Comparison of ENCODE assay signal across 17 cellular contexts in the genomic region with DNA sequence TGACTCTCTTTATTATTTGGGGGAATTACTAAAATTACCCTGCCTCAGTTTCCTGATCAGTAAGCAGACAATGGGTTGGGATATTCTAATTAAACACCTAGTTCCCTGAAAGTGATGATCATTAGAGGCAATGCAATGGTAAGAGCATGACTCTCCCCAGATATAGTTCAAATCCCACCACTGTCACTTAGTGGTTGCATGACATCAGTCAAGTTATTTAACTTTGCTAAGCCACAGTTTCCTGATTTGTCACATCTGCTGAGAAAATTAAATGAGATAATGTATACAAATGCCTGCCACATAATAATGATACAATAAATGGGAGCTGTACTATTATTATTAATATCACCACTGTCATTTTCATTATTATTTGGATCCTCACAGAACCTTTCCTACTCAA. TPM values are rescaled to one million over a fixed set of nuclear protein-coding genes. Genes with fewer than 3 reads are reported as not detected.
A peak's percentile ranks its signal among the peaks of the same experiment; 100 is the strongest.
DNase-seq lines count a peak whose midpoint lies in the region; ATAC-seq, FAIRE-seq and TF ChIP-seq lines count a peak whose summit lies in the region.
"Had no signal": no experiment of that assay in that cellular context is flagged by ENCODE, and none has a peak within 500 bp of the region (broad histone marks: within the 10 kb centered on the region; RNA-seq: fewer than 3 reads in every experiment).

No MANE protein-coding gene starts in this region.

- CTCF ChIA-PET in GM12878 (lab: Yijun Ruan, JAX), result no interaction called here

- SMC1A ChIA-PET in GM12878 (lab: Charles Lee; ENCODE audit: uncharacterized antibody, unreplicated experiment), result interaction anchor here (1.4 kb wide), 1 partner anchor 132 kb away, joined by 3 read pairs; no protein-coding TSS in a partner anchor

- no peak overlapping the region for H3K9ac ChIP-seq in GM12878 (ENCODE audit: control insufficient read depth, insufficient read depth, low read length)

- RAD21 ChIA-PET in GM12878 (lab: Charles Lee; ENCODE audit: unreplicated experiment), result no interaction called here

- FAIRE-seq in GM12878 (lab: Jason Lieb, UNC), result no peak

- TF ChIP-seq CTCF in GM06990 (IDR thresholded peaks at IDR 0.05; ENCODE audit: insufficient read depth, low read length, poor library complexity, severe bottlenecking), result no peak
- TF ChIP-seq CTCF in GM12878 (IDR thresholded peaks at IDR 0.05 in 2 of 3, conservative IDR thresholded peaks at IDR 0.05 in 1 of 3; ENCODE audit: control insufficient read depth in 2 of 3, extremely low read depth in 1 of 3, insufficient read depth in 1 of 3, low read depth in 3 of 3, low read length in 3 of 3), result no peak
- no peak for TF ChIP-seq CTCF in spleen (IDR thresholded peaks at IDR 0.05 in 8 of 11, conservative IDR thresholded peaks at IDR 0.05 in 3 of 11)
- no peak for TF ChIP-seq CTCF in gastroesophageal sphincter (IDR thresholded peaks at IDR 0.05)

- TF ChIP-seq EP300 in GM12878 (IDR thresholded peaks at IDR 0.05; ENCODE audit: borderline replicate concordance in 1 of 2, control insufficient read depth in 1 of 2, low read depth in 2 of 2, low read length in 2 of 2), result no peak
- no peak for TF ChIP-seq EP300 in gastroesophageal sphincter (IDR thresholded peaks at IDR 0.05)

- DNase-seq in GM06990 (ENCODE audit: extremely low read depth, insufficient read length), result peak; percentile 33
- DNase-seq in GM12878 (ENCODE audit: low read depth, low spot score), result no peak
- no peak for DNase-seq in spleen
- DNase-seq in NCI-H1417 treated with DMSO at 0.1 percent for 48 hours (lab: John Stamatoyannopoulos, UW), result no peak
- no peak for DNase-seq in COR-L47 (lab: John Stamatoyannopoulos, UW)
- DNase-seq: activated CD4-positive, alpha-beta T cell treated with anti-CD3 and anti-CD28 coated beads, Interleukin-2, amount 50 U/mL, for 1 hour; AML-193; amygdala; left cardiac atrium; PC-9; stimulated activated CD4-positive, alpha-beta T cell treated with anti-CD3 and anti-CD28 coated beads, Interleukin-2, amount 100 ng/mL, for 24 hours; testis had no signal

- no peaks in the 10 kb centered on the region for H3K36me3 ChIP-seq in GM06990 (ENCODE audit: control insufficient read depth, insufficient read depth, low read length)
- no peaks in the 10 kb centered on the region for H3K36me3 ChIP-seq in GM12878 (ENCODE audit: control insufficient read depth in 2 of 2, insufficient read depth in 2 of 2, low read length in 1 of 2)
- peaks cover 0 to 34% (median 6%) of the 10 kb centered on the region in 6 donors for H3K36me3 ChIP-seq in spleen
- H3K36me3 ChIP-seq in gastroesophageal sphincter, result no peaks in the 10 kb centered on the region

- ATAC-seq in GM19463 (IDR thresholded peaks at IDR 0.05; ENCODE audit: unreplicated experiment) (peak; percentile 63), GM12878 (0 out of 3 replicates have a peak, but pooled peaks have one; percentile 33), gastroesophageal sphincter (no peak)
- ATAC-seq: HCT116, left cardiac atrium had no signal

- H3K27ac ChIP-seq in GM12878 (ENCODE audit: control insufficient read depth, insufficient read depth), result no peak overlapping the region
- peak overlapping the region in 6 of 8 donors; percentile 7 to 74 (median 52) for H3K27ac ChIP-seq in spleen
- H3K27ac ChIP-seq in gastroesophageal sphincter, result no peak overlapping the region
- H3K27ac ChIP-seq: neutrophil, PC-9, SJSA1, testis had no signal

- no peaks in the 10 kb centered on the region; the same call in 1 of the 2 replicates for H3K27me3 ChIP-seq in GM06990 (replicated peaks; ENCODE audit: control insufficient read depth, insufficient read depth, low read length)
- peaks cover 0 to 8% of the 10 kb centered on the region in 2 experiments; a peak in 2 of 4 replicates for H3K27me3 ChIP-seq in GM12878 (replicated peaks in 1 of 2; ENCODE audit: control insufficient read depth in 2 of 2, insufficient read depth in 2 of 2, low read length in 1 of 2)
- no peaks in the 10 kb centered on the region for H3K27me3 ChIP-seq in spleen (replicated peaks in 1 of 7)
- H3K27me3 ChIP-seq in gastroesophageal sphincter, result no peaks in the 10 kb centered on the region
- H3K27me3 ChIP-seq: neutrophil, SJSA1, testis had no signal

- H3K4me2 ChIP-seq in GM12878 (ENCODE audit: control insufficient read depth, insufficient read depth), result no peak overlapping the region
- H3K4me2 ChIP-seq: PC-9 had no signal

- no peaks in the 10 kb centered on the region; the same call in 2 of the 3 replicates for H3K9me3 ChIP-seq in GM12878 (replicated peaks; ENCODE audit: control insufficient read depth, insufficient read depth, low read length)
- no peaks in the 10 kb centered on the region for H3K9me3 ChIP-seq in spleen
- no peaks in the 10 kb centered on the region for H3K9me3 ChIP-seq in gastroesophageal sphincter
- H3K9me3 ChIP-seq: neutrophil, SJSA1, testis had no signal

- POLR2A ChIA-PET in GM12878 (lab: Charles Lee), result interaction anchor here (1.0 kb wide), 1 partner anchor 14 kb away, joined by 3 read pairs; no protein-coding TSS in a partner anchor

- BruUV-seq in GM12878 (replicated peaks; lab: Mats Ljungman, UMichigan), result no TSS peak

- H3K79me2 ChIP-seq in GM12878 (ENCODE audit: control insufficient read depth, insufficient read depth, low read length), result no peaks in the 10 kb centered on the region

- H3K4me1 ChIP-seq in GM12878 (ENCODE audit: control insufficient read depth, insufficient read depth, low read length), result no peaks in the 10 kb centered on the region
- H3K4me1 ChIP-seq in spleen, result peaks cover 12 to 99% (median 69%) of the 10 kb centered on the region in 6 donors
- H3K4me1 ChIP-seq in gastroesophageal sphincter, result peaks cover 0 to 18% (median 0%) of the 10 kb centered on the region in 3 donors

- no peaks in the 10 kb centered on the region for H4K20me1 ChIP-seq in GM12878 (ENCODE audit: control insufficient read depth, insufficient read depth)

- H3K4me3 ChIP-seq in GM06990 (replicated peaks; ENCODE audit: low read depth, low read length) (no peak overlapping the region), GM12878 (no peak overlapping the region), spleen (no peak overlapping the region), gastroesophageal sphincter (no peak overlapping the region)
- H3K4me3 ChIP-seq: PC-9, SJSA1, testis had no signal

- in situ Hi-C loops in GM12878 (cut with MboI), result no loop called here

- no peak overlapping the region for H2AFZ ChIP-seq in GM12878 (ENCODE audit: control insufficient read depth, low read depth, low read length)
- H2AFZ ChIP-seq: PC-9 had no signal

- TF ChIP-seq POLR2A in GM12878 (IDR thresholded peaks at IDR 0.05; ENCODE audit: low read depth, low read length), result no peak
- no peak for TF ChIP-seq POLR2A in spleen (IDR thresholded peaks at IDR 0.05)
- no peak for TF ChIP-seq POLR2A in gastroesophageal sphincter (IDR thresholded peaks at IDR 0.05)

- intact Hi-C loops in GM12878 (cut with micrococcal nuclease; ENCODE audit: unreplicated experiment) (no loop called here), spleen (cut with DNase I; ENCODE audit: low total_unique reads) (no loop called here)

- TF ChIP-seq RAD21 in GM12878 (IDR thresholded peaks at IDR 0.05; ENCODE audit: insufficient read depth, low read depth, low read length), result no peak

TF ChIP-seq in GM12878, 131 proteins besides CTCF, POLR2A, EP300 and RAD21 (continues in another document):
- no peak for TF ChIP-seq ESRRA (IDR thresholded peaks at IDR 0.05; ENCODE audit: low read length)

RNA-seq across cellular contexts. Expression of gene ZEB2, which starts 29.9 kb away (rescaled TPM):
- total RNA-seq in GM12878 (2013; cell fraction: nucleolus; rRNA removed), result 9.5 and 10.2 TPM in 2 replicates
- total RNA-seq in GM12878 (2014; rRNA removed) (1.7 and 2.7 TPM in 2 replicates), GM12878 (2014; rRNA removed; fragmentation: Illumina TruSeq; extraction: Trizol) (1.4 and 1.8 TPM in 2 replicates), GM12878 (2021) (2.6 and 3.6 TPM in 2 replicates), spleen (100 to 1,000 TPM; 217 to 362 (median 262) TPM), gastroesophageal sphincter (10 to 100 TPM; 42.3 to 95.7 (median 53.8) TPM)
- 2.5 TPM for polyA plus RNA-seq in GM12878 (2011; ENCODE audit: low read depth)
- polyA plus RNA-seq in GM12878 (2011; rRNA removed) (3.2 and 3.8 TPM in 2 replicates), GM12878 (2014; fragmentation: Illumina TruSeq; extraction: Trizol) (0.76 and 1.5 TPM in 2 replicates), GM12878 (2014; fragmentation: Nextera tagmentation; extraction: Ambion mirVana) (under 1 TPM; 0.40 to 0.51 TPM), GM12878 (2014; rRNA removed) (0.91 and 1.7 TPM in 2 replicates), GM12878 (2016; fragmentation: Nextera tagmentation; extraction: Ambion mirVana) (under 1 TPM; 0.14 to 0.37 TPM), spleen (10 to 100 TPM; 25.5 to 36.8 (median 28.5) TPM)
- polyA plus RNA-seq in GM12878 (2011; cell fraction: cytosol; rRNA removed), result 1.5 and 2.5 TPM in 2 replicates
- polyA plus RNA-seq in GM12878 (2011; cell fraction: nucleus; rRNA removed), result 5.7 and 7.5 TPM in 2 replicates
- polyA plus RNA-seq in GM12878 (2012), result 1.5 and 3.5 TPM in 2 replicates
- 16.0 and 21.5 TPM in 2 replicates for polyA minus RNA-seq in GM12878 (2011; rRNA and poly(A)+ RNA removed)
- 2.6 and 2.9 TPM in 2 replicates for polyA minus RNA-seq in GM12878 (2011; cell fraction: cytosol; rRNA and poly(A)+ RNA removed)
- polyA minus RNA-seq in GM12878 (2011; cell fraction: nucleus; rRNA and poly(A)+ RNA removed), result 18.6 and 39.0 TPM in 2 replicates

Comparison
In these comparisons a context has a peak if more than half of its experiments do, and no peak if none do; other contexts are left out.
1. H3K27ac ChIP-seq: peak in spleen (6 of 8); none in GM12878 (single experiment) and gastroesophageal sphincter (0 of 4).